34 cellular contexts compared by ENCODE assay signal in the genomic region with DNA sequence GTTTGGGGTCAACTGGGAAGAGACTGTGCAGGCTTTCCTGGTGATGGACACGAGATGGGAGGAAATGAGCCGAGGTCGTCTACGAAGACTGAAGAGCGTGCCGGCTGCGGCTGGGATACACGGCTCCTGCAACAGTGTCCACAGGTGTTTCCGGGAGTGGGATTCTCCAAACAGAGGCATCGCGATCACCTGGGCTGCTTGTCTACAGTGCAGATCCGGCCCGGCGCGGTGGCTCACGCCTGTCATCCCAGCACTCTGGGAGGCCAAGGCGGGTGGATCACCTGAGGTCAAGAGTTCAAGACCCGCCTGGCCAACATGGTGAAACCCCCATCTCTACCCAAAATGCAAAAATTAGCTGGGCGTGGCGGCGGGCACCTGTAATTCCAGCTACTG. TPM values are rescaled to one million over a fixed set of nuclear protein-coding genes. Genes with fewer than 3 reads are reported as not detected.
"Had no signal": no experiment of that assay in that cellular context is flagged by ENCODE, and none has a peak within 500 bp of the region (broad histone marks: within the 10 kb centered on the region; RNA-seq: fewer than 3 reads in every experiment).

No MANE protein-coding gene starts in this region.

- H3K27me3 ChIP-seq: ascending aorta had no signal

- H3K9me3 ChIP-seq: ascending aorta had no signal

- H3K4me1 ChIP-seq: ascending aorta had no signal

- H3K36me3 ChIP-seq: cardiac muscle cell had no signal

- ATAC-seq: activated CD8-positive, alpha-beta memory T cell treated with anti-CD3 and anti-CD28 coated beads, Interleukin-2, amount 10 ng/mL, durations not matched to agents 7 days and 5 days; activated T-cell treated with anti-CD3 and anti-CD28 coated beads, Interleukin-2, amount 50 U/mL, for 72 hours; activated T-helper 17 cell treated with anti-CD3 and anti-CD28 coated beads, Interleukin-2, amount 50 U/mL, for 72 hours had no signal

- H3K27ac ChIP-seq: ascending aorta, cardiac muscle cell, KMS-11, PC-9, RWPE1, WERI-Rb-1 had no signal

- FAIRE-seq: RCC 7860 had no signal

- DNase-seq: activated CD4-positive, alpha-beta memory T cell treated with anti-CD3 and anti-CD28 coated beads, Interleukin-2, amount 10 ng/mL, durations not matched to agents 7 days and 5 days; activated CD4-positive, alpha-beta T cell treated with anti-CD3 and anti-CD28 coated beads for 1 hour; activated CD4-positive, alpha-beta T cell treated with anti-CD3 and anti-CD28 coated beads for 48 hours; activated CD4-positive, CD25-positive, alpha-beta regulatory T cell; activated CD8-positive, alpha-beta memory T cell treated with anti-CD3 and anti-CD28 coated beads for 24 hours; activated CD8-positive, alpha-beta memory T cell treated with anti-CD3 and anti-CD28 coated beads, Interleukin-2, amount 10 ng/mL, durations not matched to agents 7 days and 5 days; activated effector memory CD4-positive, alpha-beta T cell treated with anti-CD3 and anti-CD28 coated beads, Interleukin-2, amount 50 U/mL, for 16 hours; activated naive CD4-positive, alpha-beta T cell; activated naive CD4-positive, alpha-beta T cell treated with anti-CD3 and anti-CD28 coated beads, Interleukin-2, amount 50 U/mL, for 16 hours; activated naive CD8-positive, alpha-beta T cell treated with anti-CD3 and anti-CD28 coated beads for 36 hours; activated T-cell treated with anti-CD3 and anti-CD28 coated beads, Interleukin-2, amount 50 U/mL, for 1 hour; activated T-cell treated with anti-CD3 and anti-CD28 coated beads, Interleukin-2, amount 50 U/mL, for 72 hours; amniotic stem cell; MM.1S; NCI-H1092; NCI-H1436 treated with DMSO at 0.1 percent for 48 hours; NCI-H1694 treated with DMSO at 0.1 percent for 48 hours; NCI-H2029; NCI-H345; NCI-H524 treated with DMSO at 0.1 percent for 48 hours; PC-9; Right ventricle myocardium superior; T1000; WERI-Rb-1 had no signal

- H3K4me3 ChIP-seq: ascending aorta, cardiac muscle cell, PC-9 had no signal

RNA-seq across cellular contexts. Expression of a gene that starts 30.3 kb away (rescaled TPM):
- total RNA-seq: activated CD4-positive, alpha-beta memory T cell treated with anti-CD3 and anti-CD28 coated beads, Interleukin-2, amount 10 ng/mL, durations not matched to agents 7 days and 5 days; activated CD8-positive, alpha-beta memory T cell treated with anti-CD3 and anti-CD28 coated beads, Interleukin-2, amount 10 ng/mL, durations not matched to agents 7 days and 5 days; ascending aorta; OCI-LY7; T-helper 1 cell treated with Interleukin-12 subunit alpha and Interleukin-12 subunit beta and Interleukin-4 antibody, amounts not matched to agents 30 ng/mL and 1 ng/mL, for 36 hours had no signal

RNA-seq across cellular contexts. Expression of a gene that starts 48.9 kb away (rescaled TPM):
- total RNA-seq: activated CD8-positive, alpha-beta memory T cell treated with anti-CD3 and anti-CD28 coated beads, Interleukin-2, amount 10 ng/mL, durations not matched to agents 7 days and 5 days; LHCN-M2; NCI-H460 had no signal
